Comparison of ENCODE assay signal across 29 cellular contexts in the genomic region with DNA sequence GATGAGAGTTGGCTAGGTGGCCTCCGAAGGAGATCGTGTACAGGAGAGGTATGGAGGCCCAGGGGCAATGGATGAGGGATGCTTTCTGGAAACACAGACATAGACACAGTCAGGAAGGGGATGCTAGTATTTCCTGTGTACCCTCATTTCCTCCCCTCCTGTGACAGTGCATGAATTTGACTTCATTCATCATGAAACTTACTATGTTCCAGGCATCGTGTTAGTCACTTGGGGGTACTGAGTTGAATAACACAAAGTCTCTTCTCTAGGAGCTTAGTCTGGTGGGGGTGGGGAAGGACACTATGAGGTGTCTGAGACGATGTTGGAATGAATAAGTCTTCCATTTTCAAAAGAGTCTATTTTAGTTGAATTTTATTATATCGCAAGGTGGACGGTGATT. TPM values are rescaled to one million over a fixed set of nuclear protein-coding genes. Genes with fewer than 3 reads are reported as not detected.
"Had no signal": no experiment of that assay in that cellular context is flagged by ENCODE, and none has a peak within 500 bp of the region (broad histone marks: within the 10 kb centered on the region; RNA-seq: fewer than 3 reads in every experiment).

No MANE protein-coding gene starts in this region.

- H3K27me3 Mint-ChIP-seq: progenitor cell of endocrine pancreas; stimulated activated memory B cell treated with anti-CD40 and anti-IgM and Interleukin-4, amounts not matched to agents 10 μg/mL and 1 μg/mL and 100 μg/mL, for 72 hours; type B pancreatic cell had no signal

- DNase-seq: naive B cell; naive thymus-derived CD8-positive, alpha-beta T cell; nucleus accumbens; ovary; posterior cingulate gyrus; psoas muscle; right cardiac atrium; right lobe of liver; sigmoid colon; small intestine; stimulated activated CD4-positive, alpha-beta T cell treated with anti-CD3 and anti-CD28 coated beads, Interleukin-15, amount 100 ng/mL, for 24 hours; stimulated activated CD4-positive, alpha-beta T cell treated with anti-CD3 and anti-CD28 coated beads, Interleukin-2, amount 100 ng/mL, for 24 hours; stimulated activated CD4-positive, alpha-beta T cell treated with anti-CD3 and anti-CD28 coated beads, Interleukin-2, amount 100 ng/mL, for 48 hours; stimulated activated CD4-positive, alpha-beta T cell treated with anti-CD3 and anti-CD28 coated beads, Interleukin-4, amount 100 ng/mL, for 24 hours; stimulated activated naive CD4-positive, alpha-beta T cell; stimulated activated naive CD8-positive, alpha-beta T cell treated with anti-CD3 and anti-CD28 coated beads, Interleukin-15, amount 100 ng/mL, for 72 hours; stimulated activated naive CD8-positive, alpha-beta T cell treated with anti-CD3 and anti-CD28 coated beads, Interleukin-15, Interleukin-2, amounts not matched to agents 100 U/mL and 50 U/mL, for 24 hours; substantia nigra; testis; tibial artery; transverse colon had no signal

- H3K36me3 ChIP-seq: neutrophil, ovary, right lobe of liver, sigmoid colon, tibial artery, transverse colon, vagina had no signal

- H3K36me3 Mint-ChIP-seq: naive B cell; naive thymus-derived CD8-positive, alpha-beta T cell; natural killer cell treated with Interleukin-12 subunit alpha and Interleukin-12 subunit beta and Interleukin-15 and Interleukin-18, amount 100 ng/mL, for 72 hours; stimulated activated memory B cell treated with anti-CD40 and anti-IgM and Interleukin-4, amounts not matched to agents 10 μg/mL and 1 μg/mL and 100 μg/mL, for 72 hours had no signal

- H3K9me3 Mint-ChIP-seq: natural killer cell treated with Interleukin-12 subunit alpha and Interleukin-12 subunit beta and Interleukin-15 and Interleukin-18, amount 100 ng/mL, for 72 hours had no signal

- ATAC-seq: naive thymus-derived CD8-positive, alpha-beta T cell; natural killer cell treated with Interleukin-12 subunit alpha and Interleukin-12 subunit beta and Interleukin-15 and Interleukin-18, amount 100 ng/mL, for 72 hours; psoas muscle; right cardiac atrium; right lobe of liver; stimulated activated memory B cell treated with anti-CD40 and anti-IgM and Interleukin-4, amounts not matched to agents 10 μg/mL and 1 μg/mL and 100 μg/mL, for 72 hours; stimulated activated naive CD8-positive, alpha-beta T cell treated with anti-CD3 and anti-CD28 coated beads, Interleukin-15, amount 100 ng/mL, for 72 hours; stimulated activated naive CD8-positive, alpha-beta T cell treated with anti-CD3 and anti-CD28 coated beads, Interleukin-15, Interleukin-2, amounts not matched to agents 100 U/mL and 50 U/mL, for 24 hours had no signal

- H3K9ac ChIP-seq: parathyroid adenoma had no signal

- H3K4me3 Mint-ChIP-seq: naive B cell; naive thymus-derived CD8-positive, alpha-beta T cell; natural killer cell treated with Interleukin-12 subunit alpha and Interleukin-12 subunit beta and Interleukin-15 and Interleukin-18, amount 100 ng/mL, for 72 hours; stimulated activated memory B cell treated with anti-CD40 and anti-IgM and Interleukin-4, amounts not matched to agents 10 μg/mL and 1 μg/mL and 100 μg/mL, for 72 hours; stimulated activated naive CD8-positive, alpha-beta T cell treated with anti-CD3 and anti-CD28 coated beads, Interleukin-15, amount 100 ng/mL, for 72 hours; type B pancreatic cell had no signal

- H3K27me3 ChIP-seq: neutrophil, ovary, right lobe of liver, sigmoid colon, suprapubic skin, testis, tibial artery, transverse colon, vagina had no signal

- H3K9me3 ChIP-seq: neutrophil, ovary, psoas muscle, right lobe of liver, testis, vagina had no signal

- H3K4me3 ChIP-seq: ovary, psoas muscle, right lobe of liver, sigmoid colon, suprapubic skin, testis, tibial artery, transverse colon, vagina had no signal

- H3K27ac Mint-ChIP-seq: naive B cell; naive thymus-derived CD8-positive, alpha-beta T cell; natural killer cell treated with Interleukin-12 subunit alpha and Interleukin-12 subunit beta and Interleukin-15 and Interleukin-18, amount 100 ng/mL, for 72 hours; progenitor cell of endocrine pancreas; stimulated activated memory B cell treated with anti-CD40 and anti-IgM and Interleukin-4, amounts not matched to agents 10 μg/mL and 1 μg/mL and 100 μg/mL, for 72 hours; stimulated activated naive CD8-positive, alpha-beta T cell treated with anti-CD3 and anti-CD28 coated beads, Interleukin-15, amount 100 ng/mL, for 72 hours; type B pancreatic cell had no signal

- H3K79me2 ChIP-seq: parathyroid adenoma had no signal

- H3K27ac ChIP-seq: neutrophil, ovary, parathyroid adenoma, psoas muscle, right lobe of liver, sigmoid colon, suprapubic skin, testis, tibial artery, transverse colon, vagina had no signal

- H3K4me1 ChIP-seq: parathyroid adenoma, right lobe of liver had no signal

- H3K4me1 Mint-ChIP-seq: naive B cell; naive thymus-derived CD8-positive, alpha-beta T cell had no signal

- H2AFZ ChIP-seq: parathyroid adenoma had no signal

RNA-seq across cellular contexts. Expression of gene LDLRAD3, which starts 32.6 kb away (rescaled TPM):
- total RNA-seq: naive thymus-derived CD8-positive, alpha-beta T cell had no signal
- polyA plus RNA-seq: naive thymus-derived CD8-positive, alpha-beta T cell had no signal
